ENCODE assay signal across 34 cellular contexts in genomic region chr4:10482913-10483312, GRCh38.
"Had no signal": no experiment of that assay in that cellular context is flagged by ENCODE, and none has a peak within 500 bp of the region (broad histone marks: within the 10 kb centered on the region; RNA-seq: fewer than 3 reads in every experiment).

No MANE protein-coding gene starts in this region.

- H3K4me3 ChIP-seq: adrenal gland, ascending aorta, body of pancreas, breast epithelium, cardiac muscle cell had no signal

- DNase-seq: activated effector memory CD4-positive, alpha-beta T cell treated with anti-CD3 and anti-CD28 coated beads, Interleukin-2, amount 50 U/mL, for 16 hours; activated effector memory CD4-positive, alpha-beta T cell treated with Interleukin-2 at 50 U/mL for 16 hours; activated gamma-delta T cell; activated gamma-delta T cell treated with Interleukin-2 at 50 U/mL for 16 hours; activated naive CD4-positive, alpha-beta T cell; activated naive CD4-positive, alpha-beta T cell treated with anti-CD3 and anti-CD28 coated beads for 36 hours; activated naive CD4-positive, alpha-beta T cell treated with anti-CD3 and anti-CD28 coated beads, Interleukin-2, amount 10 ng/mL, durations not matched to agents 7 days and 5 days; activated naive CD4-positive, alpha-beta T cell treated with anti-CD3 and anti-CD28 coated beads, Interleukin-2, amount 50 U/mL, for 16 hours; activated naive CD4-positive, alpha-beta T cell treated with Interleukin-2 at 50 U/mL for 16 hours; activated naive CD8-positive, alpha-beta T cell treated with anti-CD3 and anti-CD28 coated beads for 36 hours; activated naive CD8-positive, alpha-beta T cell treated with anti-CD3 and anti-CD28 coated beads, Interleukin-2, amount 10 ng/mL, durations not matched to agents 7 days and 5 days; activated naive CD8-positive, alpha-beta T cell treated with anti-CD3 and anti-CD28 coated beads, Interleukin-2, amount 50 U/mL, for 24 hours; activated T-cell treated with anti-CD3 and anti-CD28 coated beads, Interleukin-2, amount 50 U/mL, for 1 hour; activated T-cell treated with anti-CD3 and anti-CD28 coated beads, Interleukin-2, amount 50 U/mL, for 24 hours; activated T-cell treated with anti-CD3 and anti-CD28 coated beads, Interleukin-2, amount 50 U/mL, for 4 hours; activated T-cell treated with anti-CD3 and anti-CD28 coated beads, Interleukin-2, amount 50 U/mL, for 48 hours; activated T-cell treated with anti-CD3 and anti-CD28 coated beads, Interleukin-2, amount 50 U/mL, for 72 hours; adrenal gland; amniotic stem cell; amygdala; anterior cingulate cortex; aorta; body of pancreas; brain microvascular endothelial cell; caudate nucleus; central memory CD4-positive, alpha-beta T cell; cerebellar nuclear complex had no signal

- H3K27ac ChIP-seq: adrenal gland, ascending aorta, body of pancreas, brain microvascular endothelial cell, breast epithelium, cardiac muscle cell had no signal

- ATAC-seq: activated naive CD4-positive, alpha-beta T cell treated with anti-CD3 and anti-CD28 coated beads, Interleukin-2, amount 50 U/mL, for 72 hours; activated naive CD8-positive, alpha-beta T cell treated with anti-CD3 and anti-CD28 coated beads, Interleukin-2, amount 50 U/mL, for 24 hours; activated T-cell treated with anti-CD3 and anti-CD28 coated beads, Interleukin-2, amount 50 U/mL, for 4 hours; activated T-cell treated with anti-CD3 and anti-CD28 coated beads, Interleukin-2, amount 50 U/mL, for 72 hours; activated T-helper 17 cell treated with anti-CD3 and anti-CD28 coated beads, Interleukin-2, amount 50 U/mL, for 72 hours; body of pancreas had no signal

- H3K36me3 ChIP-seq: adrenal gland, ascending aorta, brain microvascular endothelial cell, breast epithelium, cardiac muscle cell had no signal

- H3K27me3 ChIP-seq: adrenal gland, ascending aorta, body of pancreas, brain microvascular endothelial cell, breast epithelium, cardiac muscle cell had no signal

- H3K9me3 ChIP-seq: adrenal gland, ascending aorta, body of pancreas, breast epithelium had no signal

- FAIRE-seq: astrocyte, bronchial epithelial cell had no signal

- H3K4me1 ChIP-seq: adrenal gland, ascending aorta, body of pancreas, breast epithelium had no signal
